In genomic region chr6:30564114-30564513, GRCh38 we compare ENCODE assay signal across 1 cellular context.
TF ChIP-seq lines count a peak whose summit lies in the region.

No MANE protein-coding gene starts in this region.

TF ChIP-seq in HEK293T, 16 proteins besides CTCF, POLR2A, EP300 and RAD21:
- TF ChIP-seq PKNOX1 (IDR thresholded peaks at IDR 0.05), result no peak
- no peak for TF ChIP-seq LEF1 (IDR thresholded peaks at IDR 0.05; ENCODE audit: borderline replicate concordance)
- no peak for TF ChIP-seq ZNF384 (IDR thresholded peaks at IDR 0.05)
